1 cellular context compared by ENCODE assay signal in genomic region chr19:2624537-2625091, GRCh38.
TF ChIP-seq lines count a peak whose summit lies in the region.

No MANE protein-coding gene starts in this region.

TF ChIP-seq in HCT116, 20 proteins besides CTCF, POLR2A, EP300 and RAD21 (continued from another document):
- no peak for TF ChIP-seq ZBTB33 (IDR thresholded peaks at IDR 0.05; ENCODE audit: extremely low read depth, insufficient replicate concordance, low read length)
- TF ChIP-seq SRF (IDR thresholded peaks at IDR 0.05; ENCODE audit: low read depth): no peak
- no peak for TF ChIP-seq TCF7L2 (IDR thresholded peaks at IDR 0.05; ENCODE audit: borderline replicate concordance, extremely low read depth, insufficient read depth, insufficient read length)
- TF ChIP-seq EZH2phosphoT487 (IDR thresholded peaks at IDR 0.05; ENCODE audit: borderline replicate concordance): no peak
- no peak for TF ChIP-seq POLR2AphosphoS5 (IDR thresholded peaks at IDR 0.05; ENCODE audit: low read depth, low read length)
- no peak for TF ChIP-seq SP1 (IDR thresholded peaks at IDR 0.05; ENCODE audit: low read depth)
- TF ChIP-seq CEBPB (IDR thresholded peaks at IDR 0.05; ENCODE audit: low read depth): no peak
- TF ChIP-seq EZH2 (IDR thresholded peaks at IDR 0.05): no peak
- TF ChIP-seq YY1 (IDR thresholded peaks at IDR 0.05; ENCODE audit: extremely low read depth, insufficient replicate concordance, low read depth, low read length): no peak
- TF ChIP-seq CBX3 (IDR thresholded peaks at IDR 0.05; ENCODE audit: low read depth): no peak
- no peak for TF ChIP-seq REST (IDR thresholded peaks at IDR 0.05; ENCODE audit: low read depth)
TF ChIP-seq in HCT116: peak in this region for 0.
